In genomic region chr3:31699309-31699953, GRCh38 we compare ENCODE assay signal across 11 cellular contexts.
DNase-seq lines count a peak whose midpoint lies in the region; ATAC-seq and TF ChIP-seq lines count a peak whose summit lies in the region.
"Had no signal": no experiment of that assay in that cellular context is flagged by ENCODE, and none has a peak within 500 bp of the region (broad histone marks: within the 10 kb centered on the region; RNA-seq: fewer than 3 reads in every experiment).

No MANE protein-coding gene starts in this region.

- ATAC-seq in PC-3 (peak; percentile 98), foreskin keratinocyte (peak; percentile 61), HG03159 (IDR thresholded peaks at IDR 0.05; ENCODE audit: unreplicated experiment) (no peak)
- no peak for ATAC-seq in naive thymus-derived CD4-positive, alpha-beta T cell

- peaks cover 0 to 20% (median 8%) of the 10 kb centered on the region in 5 donors for H3K27me3 Mint-ChIP-seq in naive thymus-derived CD4-positive, alpha-beta T cell

- CTCF ChIA-PET in A673 (lab: Charles Lee) = no interaction called here
- CTCF ChIA-PET in PC-3 (lab: Charles Lee) = no interaction called here
- CTCF ChIA-PET in naive thymus-derived CD4-positive, alpha-beta T cell (lab: Charles Lee) = no interaction called here

- POLR2A ChIA-PET in A673 (lab: Charles Lee; ENCODE audit: low non-redundant PET) = no interaction called here
- POLR2A ChIA-PET in PC-3 (lab: Charles Lee; ENCODE audit: unreplicated experiment) = no interaction called here
- POLR2A ChIA-PET in naive thymus-derived CD4-positive, alpha-beta T cell (lab: Charles Lee) = no interaction called here

- no peak overlapping the region for H2AFZ ChIP-seq in PC-3 (ENCODE audit: low read length)
- H2AFZ ChIP-seq: parathyroid adenoma had no signal

- H3K4me3 ChIP-seq in A673 (ENCODE audit: low read depth, low read length, poor library complexity, severe bottlenecking) = no peak overlapping the region
- no peak overlapping the region for H3K4me3 ChIP-seq in PC-3 (ENCODE audit: low read length)
- no peak overlapping the region for H3K4me3 ChIP-seq in SJCRH30
- no peak overlapping the region for H3K4me3 ChIP-seq in naive thymus-derived CD4-positive, alpha-beta T cell (ENCODE audit: low read length)
- H3K4me3 ChIP-seq: HAP-1 had no signal

- no peaks in the 10 kb centered on the region for H3F3A ChIP-seq in PC-3 (ENCODE audit: low read length, unreplicated experiment)

- H3K9me3 Mint-ChIP-seq in naive thymus-derived CD4-positive, alpha-beta T cell = peaks cover 0 to 5% (median 0%) of the 10 kb centered on the region in 11 donors

- in situ Hi-C loops in GM13977 (cut with MboI; ENCODE audit: low pct_unique_long_range_greater_than_20kb, low sequenced_read_pairs, unreplicated experiment) = no loop called here

- H3K27me3 ChIP-seq in A673 (replicated peaks; ENCODE audit: insufficient read depth, low read depth, low read length, poor library complexity) (no peaks in the 10 kb centered on the region), PC-3 (ENCODE audit: low read length) (no peaks in the 10 kb centered on the region), foreskin keratinocyte (no peaks in the 10 kb centered on the region), SJCRH30 (no peaks in the 10 kb centered on the region)
- H3K27me3 ChIP-seq in naive thymus-derived CD4-positive, alpha-beta T cell (ENCODE audit: control insufficient read depth in 2 of 2, insufficient read depth in 2 of 2, low read length in 2 of 2) = peaks cover 0 to 1% of the 10 kb centered on the region in 2 donors

- 0 out of 2 replicates have a peak overlapping the region, but pooled peaks have one; percentile 1 for H3K4me2 ChIP-seq in PC-3 (ENCODE audit: low read length)

- no peaks in the 10 kb centered on the region for H3K9me2 ChIP-seq in PC-3 (replicated peaks; ENCODE audit: low read length)

- H3K79me2 ChIP-seq in PC-3 (ENCODE audit: low read length) = no peaks in the 10 kb centered on the region
- H3K79me2 ChIP-seq: parathyroid adenoma had no signal

- 0 out of 2 replicates have a peak, but pooled peaks have one; percentile 16 for TF ChIP-seq CTCF in A673 (conservative IDR thresholded peaks at IDR 0.05; ENCODE audit: low read depth, low read length)
- peak; percentile 29 for TF ChIP-seq CTCF in GM13977 (IDR thresholded peaks at IDR 0.05; ENCODE audit: extremely low read depth, insufficient read depth, missing control alignments)
- no peak for TF ChIP-seq CTCF in PC-3 (conservative IDR thresholded peaks at IDR 0.05; ENCODE audit: low read depth, low read length)
- TF ChIP-seq CTCF in foreskin keratinocyte (conservative IDR thresholded peaks at IDR 0.05) = no peak

- no peaks in the 10 kb centered on the region for H4K20me1 ChIP-seq in PC-3 (ENCODE audit: low read length)

- H3K9ac ChIP-seq in PC-3 (ENCODE audit: low read length) = no peak overlapping the region
- H3K9ac ChIP-seq: parathyroid adenoma had no signal

- H3K27ac ChIP-seq in A673 (ENCODE audit: low read depth, low read length, poor library complexity, severe bottlenecking) (no peak overlapping the region), PC-3 (ENCODE audit: low read length) (peak overlapping the region; percentile 29), foreskin keratinocyte (no peak overlapping the region), SJCRH30 (no peak overlapping the region)
- no peak overlapping the region for H3K27ac ChIP-seq in naive thymus-derived CD4-positive, alpha-beta T cell (ENCODE audit: low read depth, low read length)
- H3K27ac ChIP-seq: parathyroid adenoma had no signal

- peaks cover 0 to 6% (median 0%) of the 10 kb centered on the region in 5 donors for H3K36me3 Mint-ChIP-seq in naive thymus-derived CD4-positive, alpha-beta T cell

- H3K4me3 Mint-ChIP-seq in naive thymus-derived CD4-positive, alpha-beta T cell = no peak overlapping the region

- BruUV-seq in A673 (replicated peaks; lab: Mats Ljungman, UMichigan) (no TSS peak), PC-3 (replicated peaks; lab: Mats Ljungman, UMichigan) (no TSS peak)

- peak; percentile 30 for DNase-seq in A673 (ENCODE audit: low spot score)
- no peak for DNase-seq in GM13977 (ENCODE audit: low spot score)
- peak; percentile 87 for DNase-seq in PC-3
- no peak for DNase-seq in foreskin keratinocyte
- DNase-seq in SJCRH30 = no peak
- DNase-seq in naive thymus-derived CD4-positive, alpha-beta T cell = no peak
- no peak for DNase-seq in pons (ENCODE audit: low spot score)
- DNase-seq: NCI-H187 had no signal

- H3K9me3 ChIP-seq in A673 (ENCODE audit: low read depth, low read length, poor library complexity, severe bottlenecking) (no peaks in the 10 kb centered on the region), PC-3 (ENCODE audit: low read length) (no peaks in the 10 kb centered on the region), SJCRH30 (replicated peaks) (no peaks in the 10 kb centered on the region)
- H3K9me3 ChIP-seq in naive thymus-derived CD4-positive, alpha-beta T cell (ENCODE audit: control insufficient read depth in 2 of 3, low read length in 3 of 3) = no peaks in the 10 kb centered on the region
- H3K9me3 ChIP-seq: HAP-1 had no signal

- intact Hi-C loops in A673 (cut with micrococcal nuclease; ENCODE audit: unreplicated experiment) = no loop called here
- intact Hi-C loops in PC-3 (cut with micrococcal nuclease) = no loop called here
- intact Hi-C loops in naive thymus-derived CD4-positive, alpha-beta T cell (cut with micrococcal nuclease) = loop anchor here in 1 of 2 donors (1.0 to 5.0 kb wide), 2 partner anchors 132 to 931 kb away; no protein-coding TSS in a partner anchor

- H3K4me1 Mint-ChIP-seq in naive thymus-derived CD4-positive, alpha-beta T cell = peaks cover 0 to 1% (median 0%) of the 10 kb centered on the region in 7 donors

- peaks cover 2% of the 10 kb centered on the region for H3K4me1 ChIP-seq in A673 (ENCODE audit: insufficient read depth, low read length, poor library complexity, severe bottlenecking)
- peaks cover 17% of the 10 kb centered on the region for H3K4me1 ChIP-seq in PC-3 (ENCODE audit: insufficient read depth, low read length)
- no peaks in the 10 kb centered on the region for H3K4me1 ChIP-seq in foreskin keratinocyte
- no peaks in the 10 kb centered on the region for H3K4me1 ChIP-seq in SJCRH30
- H3K4me1 ChIP-seq in naive thymus-derived CD4-positive, alpha-beta T cell (ENCODE audit: control insufficient read depth in 2 of 2, insufficient read depth in 2 of 2, low read length in 2 of 2) = no peaks in the 10 kb centered on the region
- H3K4me1 ChIP-seq: HAP-1, parathyroid adenoma had no signal

- no peak overlapping the region for H3K27ac Mint-ChIP-seq in naive thymus-derived CD4-positive, alpha-beta T cell

- H3K36me3 ChIP-seq in A673 (ENCODE audit: insufficient read depth, low read length, poor library complexity, severe bottlenecking) = no peaks in the 10 kb centered on the region
- peaks cover 18% of the 10 kb centered on the region; the same call in 1 of the 2 replicates for H3K36me3 ChIP-seq in PC-3 (ENCODE audit: low read depth, low read length)
- no peaks in the 10 kb centered on the region for H3K36me3 ChIP-seq in SJCRH30
- no peaks in the 10 kb centered on the region for H3K36me3 ChIP-seq in naive thymus-derived CD4-positive, alpha-beta T cell (ENCODE audit: control insufficient read depth in 2 of 3, insufficient read depth in 3 of 3, low read length in 3 of 3)
- H3K36me3 ChIP-seq: HAP-1 had no signal

Comparison
In these comparisons a context has a peak if more than half of its experiments do, and no peak if none do; other contexts are left out.
1. DNase-seq: peak in A673 (single experiment) and PC-3 (single experiment); none in GM13977 (single experiment), foreskin keratinocyte (0 of 2), SJCRH30 (0 of 2), naive thymus-derived CD4-positive, alpha-beta T cell (0 of 9) and pons (single experiment).
2. CTCF ChIP-seq: peak in A673 (single experiment) and GM13977 (single experiment); none in PC-3 (single experiment) and foreskin keratinocyte (single experiment).
3. ATAC-seq: peak in PC-3 (single experiment) and foreskin keratinocyte (single experiment); none in HG03159 (single experiment) and naive thymus-derived CD4-positive, alpha-beta T cell (single experiment).